ENCODE assay signal across 2 cellular contexts in the genomic region with DNA sequence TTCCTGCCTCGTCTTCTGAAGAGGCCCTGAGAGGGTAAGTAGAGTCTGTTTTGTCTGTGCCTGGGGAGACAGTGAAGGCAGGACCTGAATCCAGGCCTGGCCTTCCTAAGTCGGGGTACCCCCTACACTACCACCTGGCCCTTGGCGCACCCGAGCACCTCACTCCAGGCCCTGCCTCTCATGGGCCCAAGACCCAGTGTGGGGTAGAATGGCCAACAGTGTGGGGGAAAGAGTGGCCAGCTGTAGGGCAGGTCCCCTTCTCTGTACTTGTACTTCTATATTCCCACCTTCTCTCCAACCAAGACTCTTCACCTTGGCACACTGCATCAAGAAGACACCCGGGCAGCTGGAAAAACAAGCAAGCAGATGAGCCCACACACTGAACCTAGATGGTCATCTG.
TF ChIP-seq lines count a peak whose summit lies in the region.

No MANE protein-coding gene starts in this region.

TF ChIP-seq in liver, 16 proteins besides CTCF, POLR2A, EP300 and RAD21 (continued from another document):
- TF ChIP-seq, protein P1, sequence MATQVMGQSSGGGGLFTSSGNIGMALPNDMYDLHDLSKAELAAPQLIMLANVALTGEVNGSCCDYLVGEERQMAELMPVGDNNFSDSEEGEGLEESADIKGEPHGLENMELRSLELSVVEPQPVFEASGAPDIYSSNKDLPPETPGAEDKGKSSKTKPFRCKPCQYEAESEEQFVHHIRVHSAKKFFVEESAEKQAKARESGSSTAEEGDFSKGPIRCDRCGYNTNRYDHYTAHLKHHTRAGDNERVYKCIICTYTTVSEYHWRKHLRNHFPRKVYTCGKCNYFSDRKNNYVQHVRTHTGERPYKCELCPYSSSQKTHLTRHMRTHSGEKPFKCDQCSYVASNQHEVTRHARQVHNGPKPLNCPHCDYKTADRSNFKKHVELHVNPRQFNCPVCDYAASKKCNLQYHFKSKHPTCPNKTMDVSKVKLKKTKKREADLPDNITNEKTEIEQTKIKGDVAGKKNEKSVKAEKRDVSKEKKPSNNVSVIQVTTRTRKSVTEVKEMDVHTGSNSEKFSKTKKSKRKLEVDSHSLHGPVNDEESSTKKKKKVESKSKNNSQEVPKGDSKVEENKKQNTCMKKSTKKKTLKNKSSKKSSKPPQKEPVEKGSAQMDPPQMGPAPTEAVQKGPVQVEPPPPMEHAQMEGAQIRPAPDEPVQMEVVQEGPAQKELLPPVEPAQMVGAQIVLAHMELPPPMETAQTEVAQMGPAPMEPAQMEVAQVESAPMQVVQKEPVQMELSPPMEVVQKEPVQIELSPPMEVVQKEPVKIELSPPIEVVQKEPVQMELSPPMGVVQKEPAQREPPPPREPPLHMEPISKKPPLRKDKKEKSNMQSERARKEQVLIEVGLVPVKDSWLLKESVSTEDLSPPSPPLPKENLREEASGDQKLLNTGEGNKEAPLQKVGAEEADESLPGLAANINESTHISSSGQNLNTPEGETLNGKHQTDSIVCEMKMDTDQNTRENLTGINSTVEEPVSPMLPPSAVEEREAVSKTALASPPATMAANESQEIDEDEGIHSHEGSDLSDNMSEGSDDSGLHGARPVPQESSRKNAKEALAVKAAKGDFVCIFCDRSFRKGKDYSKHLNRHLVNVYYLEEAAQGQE (IDR thresholded peaks at IDR 0.05) = no peak
- TF ChIP-seq FOXA2 (IDR thresholded peaks at IDR 0.05) (no peak), JUND (IDR thresholded peaks at IDR 0.05) (no peak)

TF ChIP-seq in HepG2, 621 proteins besides CTCF, POLR2A, EP300 and RAD21 (continued from another document):
- TF ChIP-seq THAP9 (CRISPR knock-in tag; IDR thresholded peaks at IDR 0.05; ENCODE audit: borderline replicate concordance) = no peak
- no peak for TF ChIP-seq ZNF597 (CRISPR knock-in tag; IDR thresholded peaks at IDR 0.05)
- TF ChIP-seq ZNF564 (CRISPR knock-in tag; IDR thresholded peaks at IDR 0.05) = no peak
- TF ChIP-seq, protein P2, sequence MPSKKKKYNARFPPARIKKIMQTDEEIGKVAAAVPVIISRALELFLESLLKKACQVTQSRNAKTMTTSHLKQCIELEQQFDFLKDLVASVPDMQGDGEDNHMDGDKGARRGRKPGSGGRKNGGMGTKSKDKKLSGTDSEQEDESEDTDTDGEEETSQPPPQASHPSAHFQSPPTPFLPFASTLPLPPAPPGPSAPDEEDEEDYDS (CRISPR knock-in tag; IDR thresholded peaks at IDR 0.05) = no peak
- TF ChIP-seq ZNF34 (CRISPR knock-in tag; IDR thresholded peaks at IDR 0.05; ENCODE audit: borderline replicate concordance) = no peak
- TF ChIP-seq, protein P3, sequence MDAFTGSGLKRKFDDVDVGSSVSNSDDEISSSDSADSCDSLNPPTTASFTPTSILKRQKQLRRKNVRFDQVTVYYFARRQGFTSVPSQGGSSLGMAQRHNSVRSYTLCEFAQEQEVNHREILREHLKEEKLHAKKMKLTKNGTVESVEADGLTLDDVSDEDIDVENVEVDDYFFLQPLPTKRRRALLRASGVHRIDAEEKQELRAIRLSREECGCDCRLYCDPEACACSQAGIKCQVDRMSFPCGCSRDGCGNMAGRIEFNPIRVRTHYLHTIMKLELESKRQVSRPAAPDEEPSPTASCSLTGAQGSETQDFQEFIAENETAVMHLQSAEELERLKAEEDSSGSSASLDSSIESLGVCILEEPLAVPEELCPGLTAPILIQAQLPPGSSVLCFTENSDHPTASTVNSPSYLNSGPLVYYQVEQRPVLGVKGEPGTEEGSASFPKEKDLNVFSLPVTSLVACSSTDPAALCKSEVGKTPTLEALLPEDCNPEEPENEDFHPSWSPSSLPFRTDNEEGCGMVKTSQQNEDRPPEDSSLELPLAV (CRISPR knock-in tag; conservative IDR thresholded peaks at IDR 0.05; ENCODE audit: low read depth) = no peak
- TF ChIP-seq KDM5A (IDR thresholded peaks at IDR 0.05; ENCODE audit: borderline replicate concordance, low read length) = no peak
- no peak for TF ChIP-seq HMGA1 (CRISPR knock-in tag; conservative IDR thresholded peaks at IDR 0.05)
- TF ChIP-seq ZSCAN5A (CRISPR knock-in tag; IDR thresholded peaks at IDR 0.05; ENCODE audit: borderline replicate concordance) = no peak
- no peak for TF ChIP-seq GZF1 (CRISPR knock-in tag; IDR thresholded peaks at IDR 0.05)
- no peak for TF ChIP-seq TCF12 (IDR thresholded peaks at IDR 0.05)
- TF ChIP-seq TCF12 (CRISPR knock-in tag; IDR thresholded peaks at IDR 0.05) = no peak
- TF ChIP-seq, protein P4, sequence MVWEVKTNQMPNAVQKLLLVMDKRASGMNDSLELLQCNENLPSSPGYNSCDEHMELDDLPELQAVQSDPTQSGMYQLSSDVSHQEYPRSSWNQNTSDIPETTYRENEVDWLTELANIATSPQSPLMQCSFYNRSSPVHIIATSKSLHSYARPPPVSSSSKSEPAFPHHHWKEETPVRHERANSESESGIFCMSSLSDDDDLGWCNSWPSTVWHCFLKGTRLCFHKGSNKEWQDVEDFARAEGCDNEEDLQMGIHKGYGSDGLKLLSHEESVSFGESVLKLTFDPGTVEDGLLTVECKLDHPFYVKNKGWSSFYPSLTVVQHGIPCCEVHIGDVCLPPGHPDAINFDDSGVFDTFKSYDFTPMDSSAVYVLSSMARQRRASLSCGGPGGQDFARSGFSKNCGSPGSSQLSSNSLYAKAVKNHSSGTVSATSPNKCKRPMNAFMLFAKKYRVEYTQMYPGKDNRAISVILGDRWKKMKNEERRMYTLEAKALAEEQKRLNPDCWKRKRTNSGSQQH (CRISPR knock-in tag; IDR thresholded peaks at IDR 0.05; ENCODE audit: low read depth) = no peak
